In the genomic region with DNA sequence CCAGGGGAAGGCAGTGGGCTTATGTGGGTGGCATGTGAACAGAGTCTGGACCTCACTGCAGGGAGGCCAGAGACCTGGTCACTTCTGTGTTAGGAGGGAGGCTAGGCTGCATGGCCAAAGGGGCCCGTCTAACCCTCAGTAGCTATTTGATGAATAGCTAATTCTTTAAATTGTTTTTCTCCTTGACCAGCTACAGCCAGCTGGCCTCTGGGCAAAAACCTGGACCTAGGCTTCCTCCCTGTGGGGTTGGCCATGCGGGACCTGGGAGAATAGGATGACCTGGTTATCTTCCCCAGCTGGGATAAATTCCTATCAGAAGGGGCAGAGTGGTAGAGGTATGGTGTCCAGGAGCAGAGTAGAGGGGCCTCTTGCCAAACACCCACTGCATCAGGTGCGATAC, we compare ENCODE assay signal across 27 cellular contexts.
"Had no signal": no experiment of that assay in that cellular context is flagged by ENCODE, and none has a peak within 500 bp of the region (broad histone marks: within the 10 kb centered on the region; RNA-seq: fewer than 3 reads in every experiment).

No MANE protein-coding gene starts in this region.

- H3K4me1 Mint-ChIP-seq: stimulated activated effector memory CD8-positive, alpha-beta T cell treated with anti-CD3 and anti-CD28 coated beads, Interleukin-12 subunit alpha, Interleukin-12 subunit beta, amount 100 ng/mL, for 72 hours; stimulated activated naive B cell treated with anti-CD40 and anti-IgM and Interleukin-4, amounts not matched to agents 10 μg/mL and 1 μg/mL and 100 μg/mL, for 72 hours; stimulated activated naive CD8-positive, alpha-beta T cell treated with anti-CD3 and anti-CD28 coated beads, Interleukin-15, amount 100 ng/mL, for 72 hours had no signal

- H3K27ac Mint-ChIP-seq: stimulated activated effector memory CD8-positive, alpha-beta T cell treated with anti-CD3 and anti-CD28 coated beads, Interleukin-12 subunit alpha, Interleukin-12 subunit beta, amount 100 ng/mL, for 72 hours; stimulated activated memory B cell treated with anti-CD40 and anti-IgM and Interleukin-4, amounts not matched to agents 10 μg/mL and 1 μg/mL and 100 μg/mL, for 72 hours; stimulated activated naive B cell treated with anti-CD40 and anti-IgM and Interleukin-4, amounts not matched to agents 10 μg/mL and 1 μg/mL and 100 μg/mL, for 72 hours; stimulated activated naive CD8-positive, alpha-beta T cell treated with anti-CD3 and anti-CD28 coated beads, Interleukin-15, amount 100 ng/mL, for 72 hours; stimulated activated naive CD8-positive, alpha-beta T cell treated with anti-CD3 and anti-CD28 coated beads, Interleukin-15, Interleukin-2, amounts not matched to agents 100 ng/mL and 50 ng/mL, for 24 hours; type B pancreatic cell had no signal

- DNase-seq: stimulated activated CD4-positive, alpha-beta T cell treated with anti-CD3 and anti-CD28 coated beads, Interleukin-2, amount 100 ng/mL, for 48 hours; stimulated activated CD4-positive, alpha-beta T cell treated with anti-CD3 and anti-CD28 coated beads, Interleukin-4, amount 100 ng/mL, for 1 hour; stimulated activated CD4-positive, alpha-beta T cell treated with anti-CD3 and anti-CD28 coated beads, Interleukin-4, amount 100 ng/mL, for 24 hours; stimulated activated CD4-positive, alpha-beta T cell treated with anti-CD3 and anti-CD28 coated beads, Interleukin-4, amount 100 ng/mL, for 4 hours; stimulated activated CD8-positive, alpha-beta memory T cell treated with anti-CD3 and anti-CD28 coated beads, Interleukin-4, amount 100 ng/mL, for 48 hours; stimulated activated naive B cell treated with anti-CD40 and anti-IgM and Interleukin-4, amounts not matched to agents 10 μg/mL and 1 μg/mL and 100 μg/mL, for 72 hours; stimulated activated naive CD4-positive, alpha-beta T cell; stimulated activated naive CD4-positive, alpha-beta T cell treated with Interleukin-2 at 50 U/mL for 16 hours; stimulated activated naive CD8-positive, alpha-beta T cell treated with anti-CD3 and anti-CD28 coated beads, Interleukin-15, amount 100 ng/mL, for 72 hours; stimulated activated naive CD8-positive, alpha-beta T cell treated with anti-CD3 and anti-CD28 coated beads, Interleukin-15, Interleukin-2, amounts not matched to agents 100 U/mL and 50 U/mL, for 24 hours; stomach; substantia nigra; testis; thyroid gland; tibial artery; transverse colon; upper lobe of left lung; upper lobe of right lung; uterus had no signal

- H3K27ac ChIP-seq: stomach, suprapubic skin, testis, thoracic aorta, thyroid gland, tibial artery, tibial nerve, transverse colon, upper lobe of left lung, upper lobe of right lung, uterus, vagina had no signal

- H3K4me3 Mint-ChIP-seq: stimulated activated effector memory CD8-positive, alpha-beta T cell treated with anti-CD3 and anti-CD28 coated beads, Interleukin-12 subunit alpha, Interleukin-12 subunit beta, amount 100 ng/mL, for 72 hours; stimulated activated memory B cell treated with anti-CD40 and anti-IgM and Interleukin-4, amounts not matched to agents 10 μg/mL and 1 μg/mL and 100 μg/mL, for 72 hours; stimulated activated naive B cell treated with anti-CD40 and anti-IgM and Interleukin-4, amounts not matched to agents 10 μg/mL and 1 μg/mL and 100 μg/mL, for 72 hours; stimulated activated naive CD8-positive, alpha-beta T cell treated with anti-CD3 and anti-CD28 coated beads, Interleukin-15, amount 100 ng/mL, for 72 hours; stimulated activated naive CD8-positive, alpha-beta T cell treated with anti-CD3 and anti-CD28 coated beads, Interleukin-15, Interleukin-2, amounts not matched to agents 100 ng/mL and 50 ng/mL, for 24 hours; type B pancreatic cell had no signal

- H3K27me3 Mint-ChIP-seq: stimulated activated memory B cell treated with anti-CD40 and anti-IgM and Interleukin-4, amounts not matched to agents 10 μg/mL and 1 μg/mL and 100 μg/mL, for 72 hours; stimulated activated naive B cell treated with anti-CD40 and anti-IgM and Interleukin-4, amounts not matched to agents 10 μg/mL and 1 μg/mL and 100 μg/mL, for 72 hours had no signal

- H3K36me3 Mint-ChIP-seq: stimulated activated effector memory CD8-positive, alpha-beta T cell treated with anti-CD3 and anti-CD28 coated beads, Interleukin-12 subunit alpha, Interleukin-12 subunit beta, amount 100 ng/mL, for 72 hours; stimulated activated memory B cell treated with anti-CD40 and anti-IgM and Interleukin-4, amounts not matched to agents 10 μg/mL and 1 μg/mL and 100 μg/mL, for 72 hours; stimulated activated naive B cell treated with anti-CD40 and anti-IgM and Interleukin-4, amounts not matched to agents 10 μg/mL and 1 μg/mL and 100 μg/mL, for 72 hours; type B pancreatic cell had no signal

- H3K27me3 ChIP-seq: stomach, suprapubic skin, testis, thyroid gland, tibial artery, tibial nerve, transverse colon, upper lobe of left lung, upper lobe of right lung, uterus, vagina had no signal

- H3K36me3 ChIP-seq: stomach, suprapubic skin, thoracic aorta, thyroid gland, tibial artery, tibial nerve, transverse colon, upper lobe of left lung, upper lobe of right lung, uterus, vagina had no signal

- H3K4me3 ChIP-seq: stomach, suprapubic skin, testis, thoracic aorta, thyroid gland, tibial artery, tibial nerve, transverse colon, upper lobe of left lung, upper lobe of right lung, uterus, vagina had no signal

- H3K4me1 ChIP-seq: stomach, suprapubic skin, testis, thyroid gland, tibial artery, tibial nerve, transverse colon, upper lobe of left lung, upper lobe of right lung, uterus, vagina had no signal

- H3K9me3 ChIP-seq: stomach, suprapubic skin, testis, thoracic aorta, thyroid gland, tibial artery, tibial nerve, transverse colon, upper lobe of left lung, upper lobe of right lung, uterus, vagina had no signal

- H3K9me3 Mint-ChIP-seq: stimulated activated effector memory CD8-positive, alpha-beta T cell treated with anti-CD3 and anti-CD28 coated beads, Interleukin-12 subunit alpha, Interleukin-12 subunit beta, amount 100 ng/mL, for 72 hours; stimulated activated memory B cell treated with anti-CD40 and anti-IgM and Interleukin-4, amounts not matched to agents 10 μg/mL and 1 μg/mL and 100 μg/mL, for 72 hours; stimulated activated naive B cell treated with anti-CD40 and anti-IgM and Interleukin-4, amounts not matched to agents 10 μg/mL and 1 μg/mL and 100 μg/mL, for 72 hours; stimulated activated naive CD8-positive, alpha-beta T cell treated with anti-CD3 and anti-CD28 coated beads, Interleukin-15, amount 100 ng/mL, for 72 hours; stimulated activated naive CD8-positive, alpha-beta T cell treated with anti-CD3 and anti-CD28 coated beads, Interleukin-15, Interleukin-2, amounts not matched to agents 100 ng/mL and 50 ng/mL, for 24 hours; type B pancreatic cell had no signal
